ENCODE assay signal across 18 cellular contexts in genomic region chr11:115148691-115149090, GRCh38.
DNase-seq lines count a peak whose midpoint lies in the region; ATAC-seq, FAIRE-seq and TF ChIP-seq lines count a peak whose summit lies in the region.
"Had no signal": no experiment of that assay in that cellular context is flagged by ENCODE, and none has a peak within 500 bp of the region (broad histone marks: within the 10 kb centered on the region; RNA-seq: fewer than 3 reads in every experiment).

No MANE protein-coding gene starts in this region.

- no TSS peak for BruUV-seq in K562 (replicated peaks; lab: Mats Ljungman, UMichigan)

- no peak for DNase-seq in K562 (ENCODE audit: extremely low read depth in 1 of 4, low spot score in 3 of 4)
- DNase-seq in kidney, result peak; percentile 0
- DNase-seq in neuronal stem cell (ENCODE audit: low spot score), result no peak
- DNase-seq in Right ventricle myocardium inferior (ENCODE audit: missing footprints), result no peak
- DNase-seq in stimulated activated naive B cell treated with anti-CD40 and anti-IgM and Interleukin-4, amounts not matched to agents 10 μg/mL and 1 μg/mL and 100 μg/mL, for 72 hours, result no peak
- DNase-seq in SW480 (ENCODE audit: low spot score), result no peak
- DNase-seq: ACHN; Calu3; CD4-positive, CD25-positive, alpha-beta regulatory T cell; DMS 273 treated with DMSO at 0.1 percent for 48 hours; DMS79; HCEC 1CT had no signal

- H4K20me1 ChIP-seq in K562 (replicated peaks; ENCODE audit: control insufficient read depth, insufficient read depth, low read length), result no peaks in the 10 kb centered on the region
- H4K20me1 ChIP-seq: BLaER1 treated with 17β-estradiol and CSF1 and Interleukin-3, amounts not matched to agents 10 nM and 100 nM had no signal

- H2AK5ac ChIP-seq in neuronal stem cell (ENCODE audit: low read depth, low read length), result no peak overlapping the region

- peak overlapping the region; percentile 72 for H3K14ac ChIP-seq in neuronal stem cell (ENCODE audit: low read length)

- H3K79me2 ChIP-seq in K562 (ENCODE audit: control insufficient read depth, insufficient read depth, low read length), result no peaks in the 10 kb centered on the region

- TF ChIP-seq CTCF in HEK293 (tag by site-specific recombination; IDR thresholded peaks at IDR 0.05), result no peak
- TF ChIP-seq CTCF in K562 (IDR thresholded peaks at IDR 0.05 in 2 of 3, conservative IDR thresholded peaks at IDR 0.05 in 1 of 3; ENCODE audit: insufficient read depth in 2 of 3, low read depth in 1 of 3, low read length in 3 of 3), result no peak
- TF ChIP-seq CTCF in kidney (IDR thresholded peaks at IDR 0.05; ENCODE audit: borderline replicate concordance, extremely low read depth, insufficient read depth), result no peak

- H3K79me1 ChIP-seq in neuronal stem cell (ENCODE audit: low read depth, low read length), result peaks cover 4% of the 10 kb centered on the region

- no peak overlapping the region for H3K4me3 Mint-ChIP-seq in stimulated activated naive B cell treated with anti-CD40 and anti-IgM and Interleukin-4, amounts not matched to agents 10 μg/mL and 1 μg/mL and 100 μg/mL, for 72 hours
- H3K4me3 Mint-ChIP-seq: CD4-positive, CD25-positive, alpha-beta regulatory T cell; IgD-negative memory B cell had no signal

- peaks cover 13 to 17% of the 10 kb centered on the region in 2 donors for H3K9me3 Mint-ChIP-seq in stimulated activated naive B cell treated with anti-CD40 and anti-IgM and Interleukin-4, amounts not matched to agents 10 μg/mL and 1 μg/mL and 100 μg/mL, for 72 hours

- H3K27me3 Mint-ChIP-seq in stimulated activated naive B cell treated with anti-CD40 and anti-IgM and Interleukin-4, amounts not matched to agents 10 μg/mL and 1 μg/mL and 100 μg/mL, for 72 hours, result peaks cover 7 to 8% of the 10 kb centered on the region in 2 donors

- no peak overlapping the region for H4K91ac ChIP-seq in neuronal stem cell (ENCODE audit: low read depth, low read length, poor library complexity)

- H3K9ac ChIP-seq in K562 (ENCODE audit: insufficient read depth in 1 of 2, low read depth in 2 of 2, low read length in 2 of 2) (no peak overlapping the region), kidney (ENCODE audit: low read length in 2 of 2) (no peak overlapping the region), neuronal stem cell (ENCODE audit: low read depth, low read length, poor library complexity) (peak overlapping the region; percentile 68)
- H3K9ac ChIP-seq: BLaER1 treated with 17β-estradiol and CSF1 and Interleukin-3, amounts not matched to agents 10 nM and 100 nM had no signal

- CTCF ChIA-PET in HEK293 (lab: Yijun Ruan, JAX) (no interaction called here), K562 (lab: Yijun Ruan, JAX; ENCODE audit: low intra/inter-chr PET ratio) (no interaction called here)

- no peak for TF ChIP-seq RAD21 in K562 (CRISPR knock-in tag; conservative IDR thresholded peaks at IDR 0.05 in 1 of 2, IDR thresholded peaks at IDR 0.05 in 1 of 2)

- H3K36me3 ChIP-seq in HEK293 (ENCODE audit: control insufficient read depth in 2 of 2, insufficient read depth in 1 of 2, low read length in 2 of 2) (no peaks in the 10 kb centered on the region), K562 (ENCODE audit: control insufficient read depth, insufficient read depth, low read length) (no peaks in the 10 kb centered on the region), kidney (ENCODE audit: control insufficient read depth in 1 of 2, insufficient read depth in 2 of 2, low read length in 2 of 2) (no peaks in the 10 kb centered on the region), neuronal stem cell (replicated peaks in 1 of 2; ENCODE audit: control insufficient read depth in 2 of 2, insufficient read depth in 2 of 2, low read length in 2 of 2) (no peaks in the 10 kb centered on the region)
- H3K36me3 ChIP-seq: BLaER1 treated with 17β-estradiol and CSF1 and Interleukin-3, amounts not matched to agents 10 nM and 100 nM had no signal

- no peak overlapping the region for H3K27ac Mint-ChIP-seq in stimulated activated naive B cell treated with anti-CD40 and anti-IgM and Interleukin-4, amounts not matched to agents 10 μg/mL and 1 μg/mL and 100 μg/mL, for 72 hours
- H3K27ac Mint-ChIP-seq: CD4-positive, CD25-positive, alpha-beta regulatory T cell; IgD-negative memory B cell had no signal

- POLR2A ChIA-PET in HEK293 (lab: Yijun Ruan, JAX), result no interaction called here
- POLR2A ChIA-PET in K562 (lab: Yijun Ruan, JAX), result no interaction called here

- no peak overlapping the region for H3K4me2 ChIP-seq in K562 (ENCODE audit: insufficient read depth, low read length)
- H3K4me2 ChIP-seq in neuronal stem cell (ENCODE audit: insufficient read depth, low read length, poor library complexity, severe bottlenecking), result no peak overlapping the region
- H3K4me2 ChIP-seq: BLaER1 treated with 17β-estradiol and CSF1 and Interleukin-3, amounts not matched to agents 10 nM and 100 nM had no signal

- no peak overlapping the region for H3K18ac ChIP-seq in neuronal stem cell (ENCODE audit: low read length)

- WGBS in K562 (ENCODE audit: insufficient coverage, low coverage, missing lambda C conversion rate), result 0% methylated on average over 2 of the region's 2 CpGs
- WGBS in neuronal stem cell (ENCODE audit: extremely low coverage in 2 of 2, insufficient read length in 2 of 2, insufficient replicate concordance in 1 of 2), 2 donors, result 100% methylated on average over 1 of the region's 2 CpGs; no CpG with 5 or more reads in 1 of the 2 donors

- H3K23ac ChIP-seq in neuronal stem cell (ENCODE audit: low read depth, low read length, poor library complexity), result no peak overlapping the region

- H2BK120ac ChIP-seq in neuronal stem cell (ENCODE audit: low read depth, low read length), result no peak overlapping the region

- intact Hi-C loops in K562 (cut with micrococcal nuclease), result no loop called here
- intact Hi-C loops in kidney (cut with DNase I), result no loop called here
- intact Hi-C loops in Right ventricle myocardium inferior (cut with DNase I), result no loop called here

- no peak overlapping the region for H4K8ac ChIP-seq in neuronal stem cell (ENCODE audit: low read depth, low read length)

- H3K4ac ChIP-seq in neuronal stem cell (ENCODE audit: low read length), result no peak overlapping the region

- peak overlapping the region; percentile 89 for H2BK12ac ChIP-seq in neuronal stem cell (ENCODE audit: low read length)

- H3K4me1 Mint-ChIP-seq in stimulated activated naive B cell treated with anti-CD40 and anti-IgM and Interleukin-4, amounts not matched to agents 10 μg/mL and 1 μg/mL and 100 μg/mL, for 72 hours, result peaks cover 0 to 3% of the 10 kb centered on the region in 2 donors
- H3K4me1 Mint-ChIP-seq: CD4-positive, CD25-positive, alpha-beta regulatory T cell had no signal

- FAIRE-seq in K562 (lab: Jason Lieb, UNC) (no peak), kidney (lab: Jason Lieb, UNC) (no peak)
- FAIRE-seq: GM12878, GM19239 had no signal

- H3K27me3 ChIP-seq in K562 (ENCODE audit: control insufficient read depth in 2 of 2, insufficient read depth in 2 of 2, low read length in 2 of 2) (no peaks in the 10 kb centered on the region; a peak in 1 of 5 replicates), neuronal stem cell (ENCODE audit: control insufficient read depth in 3 of 3, insufficient read depth in 3 of 3, low read depth in 1 of 3, low read length in 3 of 3) (peaks cover 0 to 24% (median 0%) of the 10 kb centered on the region in 3 experiments)
- H3K27me3 ChIP-seq: BLaER1 treated with 17β-estradiol and CSF1 and Interleukin-3, amounts not matched to agents 10 nM and 100 nM had no signal

- no peak for TF ChIP-seq POLR2A in K562 (conservative IDR thresholded peaks at IDR 0.05)

- in situ Hi-C loops in K562 (cut with MboI), result no loop called here

- H3K27ac ChIP-seq in HEK293 (ENCODE audit: extremely low read depth, low read depth, low read length) (no peak overlapping the region), K562 (ENCODE audit: extremely low read depth, low read depth, low read length) (no peak overlapping the region), kidney (ENCODE audit: low read depth in 2 of 2, low read length in 2 of 2) (no peak overlapping the region), neuronal stem cell (replicated peaks; ENCODE audit: low read length) (no peak overlapping the region)
- H3K27ac ChIP-seq: BLaER1 treated with 17β-estradiol and CSF1 and Interleukin-3, amounts not matched to agents 10 nM and 100 nM had no signal

- H3K9me3 ChIP-seq in HEK293 (ENCODE audit: control insufficient read depth, insufficient read depth, low read depth, low read length) (no peaks in the 10 kb centered on the region), K562 (replicated peaks; ENCODE audit: control insufficient read depth, insufficient read depth, low read depth, low read length) (no peaks in the 10 kb centered on the region), kidney (ENCODE audit: control insufficient read depth in 1 of 2, low read length in 2 of 2) (no peaks in the 10 kb centered on the region), neuronal stem cell (replicated peaks in 1 of 2; ENCODE audit: control insufficient read depth in 2 of 2, insufficient read depth in 1 of 2, low read depth in 1 of 2, low read length in 2 of 2) (peaks cover 0 to 2% of the 10 kb centered on the region in 2 donors)
- H3K9me3 ChIP-seq: BLaER1 treated with 17β-estradiol and CSF1 and Interleukin-3, amounts not matched to agents 10 nM and 100 nM had no signal

- peaks cover 3 to 4% of the 10 kb centered on the region in 2 donors for H3K36me3 Mint-ChIP-seq in stimulated activated naive B cell treated with anti-CD40 and anti-IgM and Interleukin-4, amounts not matched to agents 10 μg/mL and 1 μg/mL and 100 μg/mL, for 72 hours
- H3K36me3 Mint-ChIP-seq: CD4-positive, CD25-positive, alpha-beta regulatory T cell had no signal

- no peaks in the 10 kb centered on the region for H3K4me1 ChIP-seq in HEK293 (ENCODE audit: control insufficient read depth, insufficient read depth, low read length)
- H3K4me1 ChIP-seq in K562 (replicated peaks in 1 of 2; ENCODE audit: control insufficient read depth in 2 of 2, insufficient read depth in 2 of 2, low read length in 2 of 2), result no peaks in the 10 kb centered on the region
- no peaks in the 10 kb centered on the region for H3K4me1 ChIP-seq in kidney (ENCODE audit: control insufficient read depth in 1 of 2, insufficient read depth in 1 of 2, low read depth in 1 of 2, low read length in 2 of 2)
- H3K4me1 ChIP-seq in neuronal stem cell (ENCODE audit: control insufficient read depth in 2 of 2, insufficient read depth in 1 of 2, low read depth in 1 of 2, low read length in 2 of 2), result no peaks in the 10 kb centered on the region

- H3K4me3 ChIP-seq in HEK293 (ENCODE audit: low read depth, low read length) (no peak overlapping the region), K562 (no peak overlapping the region), kidney (ENCODE audit: low read length in 2 of 2) (no peak overlapping the region), neuronal stem cell (ENCODE audit: low read length in 2 of 2) (peak overlapping the region in 1 of 2 donors; percentile 70)
- H3K4me3 ChIP-seq: BLaER1 treated with 17β-estradiol and CSF1 and Interleukin-3, amounts not matched to agents 10 nM and 100 nM; GM12878 had no signal

- H2BK15ac ChIP-seq in neuronal stem cell (ENCODE audit: low read length), result no peak overlapping the region

- peaks cover 2% of the 10 kb centered on the region for H3K9me1 ChIP-seq in K562 (ENCODE audit: control insufficient read depth, insufficient read depth, low read length)

- H2AFZ ChIP-seq in K562 (ENCODE audit: low read depth, low read length), result no peak overlapping the region
- no peak overlapping the region for H2AFZ ChIP-seq in neuronal stem cell (ENCODE audit: low read length)

- TF ChIP-seq EP300 in K562 (IDR thresholded peaks at IDR 0.05; ENCODE audit: low read length), result no peak

- no peak overlapping the region for H2BK5ac ChIP-seq in neuronal stem cell (ENCODE audit: low read length)

- ATAC-seq in K562, result no peak
- ATAC-seq in Right ventricle myocardium inferior, result no peak
- no peak for ATAC-seq in stimulated activated naive B cell treated with anti-CD40 and anti-IgM and Interleukin-4, amounts not matched to agents 10 μg/mL and 1 μg/mL and 100 μg/mL, for 72 hours (replicated peaks)
- no peak for ATAC-seq in GM18502 (IDR thresholded peaks at IDR 0.05; ENCODE audit: poor library complexity, unreplicated experiment)
- ATAC-seq: GM12878 had no signal

Comparison
In these comparisons a context has a peak if more than half of its experiments do, and no peak if none do; other contexts are left out.
1. Of the 44 proteins assayed by ChIP-seq in both K562 and HEK293: peak only in K562: none; only in HEK293: KLF1 and ZNF398; in both: none; in neither: 42.